1 cellular context compared by ENCODE assay signal in genomic region chr1:51729824-51730284, GRCh38.
TF ChIP-seq lines count a peak whose summit lies in the region.

No MANE protein-coding gene starts in this region.

TF ChIP-seq in H1, 55 proteins besides CTCF, POLR2A, EP300 and RAD21 (continued from another document):
- TF ChIP-seq GABPA (IDR thresholded peaks at IDR 0.05; ENCODE audit: borderline replicate concordance, insufficient read depth, low read length) (no peak), E2F6 (IDR thresholded peaks at IDR 0.05) (no peak), FOSL1 (IDR thresholded peaks at IDR 0.05; ENCODE audit: insufficient read depth, low read depth, low read length) (no peak), HDAC6 (IDR thresholded peaks at IDR 0.05; ENCODE audit: low read depth, low read length) (no peak), HDAC2 (IDR thresholded peaks at IDR 0.05; ENCODE audit: borderline replicate concordance in 1 of 2, low read depth in 2 of 2, low read length in 2 of 2) (peak in 1 of 2 experiments; percentile 66; a peak in 2 of 4 replicates), TAF1 (IDR thresholded peaks at IDR 0.05; ENCODE audit: low read depth, low read length) (peak; percentile 4; the same call in 1 of the 2 replicates), NRF1 (IDR thresholded peaks at IDR 0.05; ENCODE audit: low read depth, low read length) (no peak), USF2 (IDR thresholded peaks at IDR 0.05; ENCODE audit: low read length) (no peak), SRF (IDR thresholded peaks at IDR 0.05; ENCODE audit: low read depth, low read length) (no peak), SIX5 (IDR thresholded peaks at IDR 0.05; ENCODE audit: low read depth, low read length) (no peak), NANOG (IDR thresholded peaks at IDR 0.05; ENCODE audit: insufficient read depth, low read depth, low read length, poor library complexity, severe bottlenecking) (no peak), BCL11A (IDR thresholded peaks at IDR 0.05; ENCODE audit: low read depth in 2 of 2, low read length in 2 of 2) (no peak), KDM5A (IDR thresholded peaks at IDR 0.05; ENCODE audit: low read length) (peak; percentile 21; the same call in 1 of the 2 replicates), TAF7 (optimal IDR thresholded peaks at IDR 0.05; ENCODE audit: borderline replicate concordance, low read depth, low read length) (no peak), GTF2F1 (IDR thresholded peaks at IDR 0.05; ENCODE audit: borderline replicate concordance, low read depth, low read length) (no peak), SAP30 (IDR thresholded peaks at IDR 0.05; ENCODE audit: insufficient read depth, insufficient replicate concordance, low read length) (no peak), CBX5 (IDR thresholded peaks at IDR 0.05; ENCODE audit: low read depth, low read length) (no peak), RBBP5 (IDR thresholded peaks at IDR 0.05; ENCODE audit: borderline replicate concordance, low read depth, low read length) (peak; percentile 85), RNF2 (IDR thresholded peaks at IDR 0.05; ENCODE audit: borderline replicate concordance, low read depth, low read length, missing control alignments, poor library complexity, severe bottlenecking) (no peak), SP2 (IDR thresholded peaks at IDR 0.05; ENCODE audit: low read length) (no peak), YY1 (IDR thresholded peaks at IDR 0.05; ENCODE audit: low read depth, low read length) (no peak), EZH2 (IDR thresholded peaks at IDR 0.05; ENCODE audit: low read depth, low read length, severe bottlenecking) (no peak), EGR1 (IDR thresholded peaks at IDR 0.05; ENCODE audit: borderline replicate concordance, low read depth, low read length) (no peak), RXRA (IDR thresholded peaks at IDR 0.05; ENCODE audit: insufficient read depth, low read depth, low read length) (no peak), SP4 (IDR thresholded peaks at IDR 0.05; ENCODE audit: low read length) (no peak), SIN3A (conservative IDR thresholded peaks at IDR 0.05 in 1 of 2, IDR thresholded peaks at IDR 0.05 in 1 of 2; ENCODE audit: low read depth in 1 of 2, low read length in 2 of 2) (no peak), POU5F1 (IDR thresholded peaks at IDR 0.05; ENCODE audit: low read depth, low read length) (no peak), CHD7 (IDR thresholded peaks at IDR 0.05; ENCODE audit: insufficient replicate concordance, low read length) (no peak), SIRT6 (IDR thresholded peaks at IDR 0.05; ENCODE audit: low read length) (no peak), JUN (IDR thresholded peaks at IDR 0.05; ENCODE audit: low read depth, low read length) (no peak), CTBP2 (IDR thresholded peaks at IDR 0.05; ENCODE audit: borderline replicate concordance, insufficient read depth, insufficient read length, low read length) (no peak), TCF12 (IDR thresholded peaks at IDR 0.05; ENCODE audit: low read depth, low read length) (no peak), RFX5 (IDR thresholded peaks at IDR 0.05; ENCODE audit: borderline replicate concordance, low read depth, low read length) (no peak), ZNF274 (IDR thresholded peaks at IDR 0.05; ENCODE audit: borderline replicate concordance, extremely low read depth, low read length) (no peak), BRCA1 (IDR thresholded peaks at IDR 0.05; ENCODE audit: low read depth, low read length) (no peak), CEBPB (IDR thresholded peaks at IDR 0.05; ENCODE audit: low read depth, low read length) (no peak), SP1 (IDR thresholded peaks at IDR 0.05; ENCODE audit: low read depth, low read length) (no peak), KDM4A (IDR thresholded peaks at IDR 0.05; ENCODE audit: low read depth, low read length, severe bottlenecking) (peak; percentile 62), MAX (IDR thresholded peaks at IDR 0.05) (no peak), ATF2 (IDR thresholded peaks at IDR 0.05; ENCODE audit: low read length) (no peak), CHD1 (IDR thresholded peaks at IDR 0.05; ENCODE audit: low read depth, low read length) (no peak), CHD2 (IDR thresholded peaks at IDR 0.05; ENCODE audit: low read length) (no peak), KDM1A (IDR thresholded peaks at IDR 0.05; ENCODE audit: borderline replicate concordance, low read length) (no peak), ASH2L (IDR thresholded peaks at IDR 0.05; ENCODE audit: low read length) (peak; percentile 71), TEAD4 (IDR thresholded peaks at IDR 0.05; ENCODE audit: low read depth, low read length) (no peak), SUZ12 (IDR thresholded peaks at IDR 0.05; ENCODE audit: low read length) (no peak), POLR2AphosphoS5 (IDR thresholded peaks at IDR 0.05; ENCODE audit: low read depth, low read length) (peak; percentile 55; the same call in 1 of the 2 replicates), TBP (IDR thresholded peaks at IDR 0.05; ENCODE audit: low read depth, low read length) (no peak), CREB1 (IDR thresholded peaks at IDR 0.05) (no peak), BACH1 (IDR thresholded peaks at IDR 0.05; ENCODE audit: low read length) (no peak)
